Comparison of ENCODE assay signal across 21 cellular contexts in genomic region chr11:95833378-95833777, GRCh38. TPM values are rescaled to one million over a fixed set of nuclear protein-coding genes. Genes with fewer than 3 reads are reported as not detected.
DNase-seq lines count a peak whose midpoint lies in the region; ATAC-seq, FAIRE-seq and TF ChIP-seq lines count a peak whose summit lies in the region.
"Had no signal": no experiment of that assay in that cellular context is flagged by ENCODE, and none has a peak within 500 bp of the region (broad histone marks: within the 10 kb centered on the region; RNA-seq: fewer than 3 reads in every experiment).

No MANE protein-coding gene starts in this region.

- no peak overlapping the region for H3K23ac ChIP-seq in IMR-90 (ENCODE audit: low read depth, low read length)

- H2AK5ac ChIP-seq in IMR-90 (ENCODE audit: low read depth, low read length), result no peak overlapping the region; the same call in 1 of the 2 replicates

- no peaks in the 10 kb centered on the region for H3K27me3 Mint-ChIP-seq in activated CD8-positive, alpha-beta T cell treated with anti-CD3 and anti-CD28 coated beads, Interleukin-2, amount 10 ng/mL, durations not matched to agents 7 days and 5 days (ENCODE audit: low read depth)
- H3K27me3 Mint-ChIP-seq in activated CD8-positive, alpha-beta T cell treated with anti-CD3 and anti-CD28 coated beads for 36 hours, result no peaks in the 10 kb centered on the region
- no peaks in the 10 kb centered on the region for H3K27me3 Mint-ChIP-seq in astrocyte (ENCODE audit: low read depth, unreplicated experiment)
- H3K27me3 Mint-ChIP-seq: CD4-positive, alpha-beta memory T cell had no signal

- no peak for TF ChIP-seq CTCF in activated CD8-positive, alpha-beta T cell treated with anti-CD3 and anti-CD28 coated beads for 36 hours (IDR thresholded peaks at IDR 0.05)
- TF ChIP-seq CTCF in IMR-90 (conservative IDR thresholded peaks at IDR 0.05; ENCODE audit: low read depth, low read length) (no peak), astrocyte (IDR thresholded peaks at IDR 0.05; ENCODE audit: insufficient read depth, low read depth, low read length) (no peak)

- H3K27ac ChIP-seq in IMR-90 (ENCODE audit: insufficient read depth, low read length), result no peak overlapping the region
- peak overlapping the region; percentile 38 for H3K27ac ChIP-seq in astrocyte (ENCODE audit: low read depth, low read length)
- H3K27ac ChIP-seq: 22Rv1, A549, C4-2B had no signal

- no peak overlapping the region for H3K4me2 ChIP-seq in IMR-90 (ENCODE audit: low read depth, low read length)
- no peak overlapping the region for H3K4me2 ChIP-seq in astrocyte (ENCODE audit: low read length)
- H3K4me2 ChIP-seq: A549 had no signal

- no peak overlapping the region for H4K91ac ChIP-seq in IMR-90 (ENCODE audit: insufficient read depth, low read depth, low read length)

- H4K5ac ChIP-seq in IMR-90 (ENCODE audit: low read depth, low read length), result no peak overlapping the region

- CTCF ChIA-PET in activated CD8-positive, alpha-beta T cell treated with anti-CD3 and anti-CD28 coated beads, Interleukin-2, amount 10 ng/mL, durations not matched to agents 7 days and 5 days (lab: Charles Lee), result interaction anchor here (1.0 to 5.1 kb wide), 6 partner anchors 16 to 592 kb away, joined by 3 to 54 read pairs (median 3); partner anchors contain the start of gene MAML2
- CTCF ChIA-PET in activated CD8-positive, alpha-beta T cell treated with anti-CD3 and anti-CD28 coated beads for 36 hours (lab: Charles Lee), result interaction anchor here (0.8 to 5.1 kb wide), 5 partner anchors 12 to 567 kb away, joined by 3 to 34 read pairs (median 3); no protein-coding TSS in a partner anchor
- CTCF ChIA-PET in IMR-90 (lab: Yijun Ruan, JAX), result no interaction called here

- no peaks in the 10 kb centered on the region for H3K4me1 Mint-ChIP-seq in activated CD8-positive, alpha-beta T cell treated with anti-CD3 and anti-CD28 coated beads, Interleukin-2, amount 10 ng/mL, durations not matched to agents 7 days and 5 days (ENCODE audit: low read depth)
- peaks cover 11% of the 10 kb centered on the region for H3K4me1 Mint-ChIP-seq in activated CD8-positive, alpha-beta T cell treated with anti-CD3 and anti-CD28 coated beads for 36 hours (ENCODE audit: low read depth)
- H3K4me1 Mint-ChIP-seq in astrocyte (ENCODE audit: low read depth, unreplicated experiment), result peaks cover 33% of the 10 kb centered on the region
- peaks cover 6% of the 10 kb centered on the region for H3K4me1 Mint-ChIP-seq in stimulated activated effector memory CD8-positive, alpha-beta T cell treated with anti-CD3 and anti-CD28 coated beads, Interleukin-12 subunit alpha, Interleukin-12 subunit beta, amount 100 ng/mL, for 72 hours

- H2AFZ ChIP-seq in IMR-90 (replicated peaks; ENCODE audit: low read length, poor library complexity) (no peak overlapping the region), astrocyte (ENCODE audit: low read depth, low read length) (no peak overlapping the region)

- peak overlapping the region; percentile 92 for H2BK5ac ChIP-seq in IMR-90 (ENCODE audit: low read depth, low read length, poor library complexity, severe bottlenecking)

- H3K4me1 ChIP-seq in IMR-90 (ENCODE audit: control insufficient read depth, insufficient read depth, low read length), result peaks cover 16% of the 10 kb centered on the region
- peaks cover 38% of the 10 kb centered on the region for H3K4me1 ChIP-seq in astrocyte (ENCODE audit: insufficient read depth, low read length)

- WGBS in IMR-90 (ENCODE audit: extremely low coverage in 2 of 2, insufficient read length in 1 of 2), 2 experiments, result no CpG with 5 or more reads among the region's 1 CpG

- H3K4me3 ChIP-seq in IMR-90 (ENCODE audit: insufficient read depth, low read depth, low read length) (no peak overlapping the region), astrocyte (ENCODE audit: insufficient read depth, low read depth, low read length) (no peak overlapping the region)
- H3K4me3 ChIP-seq: A549 had no signal

- H3K36me3 ChIP-seq in IMR-90 (ENCODE audit: control insufficient read depth, insufficient read depth, low read length), result peaks cover 9% of the 10 kb centered on the region
- H3K36me3 ChIP-seq in astrocyte (ENCODE audit: insufficient read depth, low read length), result peaks cover 30% of the 10 kb centered on the region

- no peaks in the 10 kb centered on the region for H3K79me2 ChIP-seq in astrocyte (ENCODE audit: insufficient read depth, low read length)

- ATAC-seq in activated CD8-positive, alpha-beta T cell treated with anti-CD3 and anti-CD28 coated beads, Interleukin-2, amount 10 ng/mL, durations not matched to agents 7 days and 5 days, result no peak
- ATAC-seq in activated CD8-positive, alpha-beta T cell treated with anti-CD3 and anti-CD28 coated beads for 36 hours, result no peak
- ATAC-seq in IMR-90 (ENCODE audit: low read depth) (no peak), sciatic nerve (no peak)
- ATAC-seq in stimulated activated effector memory CD8-positive, alpha-beta T cell treated with anti-CD3 and anti-CD28 coated beads, Interleukin-12 subunit alpha, Interleukin-12 subunit beta, amount 100 ng/mL, for 72 hours, result no peak
- ATAC-seq: A549, HCT116 had no signal

- POLR2A ChIA-PET in activated CD8-positive, alpha-beta T cell treated with anti-CD3 and anti-CD28 coated beads, Interleukin-2, amount 10 ng/mL, durations not matched to agents 7 days and 5 days (lab: Charles Lee), result interaction anchor here (1.0 kb wide), 1 partner anchor 44 kb away, joined by 3 read pairs; the partner anchor contains the start of gene FAM76B
- POLR2A ChIA-PET in activated CD8-positive, alpha-beta T cell treated with anti-CD3 and anti-CD28 coated beads for 36 hours (lab: Charles Lee), result no interaction called here
- POLR2A ChIA-PET in IMR-90 (lab: Charles Lee; ENCODE audit: unreplicated experiment), result no interaction called here

- H4K20me1 ChIP-seq in IMR-90 (ENCODE audit: insufficient read depth, low read length) (peaks cover 3% of the 10 kb centered on the region; the same call in 1 of the 2 replicates), astrocyte (ENCODE audit: insufficient read depth, low read length) (no peaks in the 10 kb centered on the region)

- H3K14ac ChIP-seq in IMR-90 (replicated peaks; ENCODE audit: low read depth, low read length), result no peak overlapping the region

- H3K4ac ChIP-seq in IMR-90 (ENCODE audit: low read depth, low read length), result 0 out of 2 replicates have a peak overlapping the region, but pooled peaks have one; percentile 44

- H2AK9ac ChIP-seq in IMR-90 (replicated peaks; ENCODE audit: low read depth, low read length, poor library complexity), result no peak overlapping the region

- no peaks in the 10 kb centered on the region for H3K27me3 ChIP-seq in IMR-90 (ENCODE audit: control insufficient read depth, insufficient read depth, low read length)
- H3K27me3 ChIP-seq in astrocyte (ENCODE audit: insufficient read depth, low read length), result no peaks in the 10 kb centered on the region

- peak overlapping the region; percentile 53 for H3K27ac Mint-ChIP-seq in activated CD8-positive, alpha-beta T cell treated with anti-CD3 and anti-CD28 coated beads, Interleukin-2, amount 10 ng/mL, durations not matched to agents 7 days and 5 days
- H3K27ac Mint-ChIP-seq in activated CD8-positive, alpha-beta T cell treated with anti-CD3 and anti-CD28 coated beads for 36 hours, result no peak overlapping the region
- no peak overlapping the region for H3K27ac Mint-ChIP-seq in astrocyte (ENCODE audit: unreplicated experiment)
- peak overlapping the region; percentile 27 for H3K27ac Mint-ChIP-seq in stimulated activated effector memory CD8-positive, alpha-beta T cell treated with anti-CD3 and anti-CD28 coated beads, Interleukin-12 subunit alpha, Interleukin-12 subunit beta, amount 100 ng/mL, for 72 hours

- in situ Hi-C loops in IMR-90 (cut with MboI; ENCODE audit: low sequenced_read_pairs), result no loop called here

- peak overlapping the region; percentile 6; the same call in 1 of the 3 replicates for H2BK15ac ChIP-seq in IMR-90 (ENCODE audit: low read depth, low read length)

- H3K9me3 ChIP-seq in IMR-90 (ENCODE audit: control insufficient read depth, insufficient read depth, low read length) (no peaks in the 10 kb centered on the region), astrocyte (ENCODE audit: insufficient read depth, low read depth, low read length) (no peaks in the 10 kb centered on the region)
- H3K9me3 ChIP-seq: A549 had no signal

- no peak for TF ChIP-seq POLR2A in IMR-90 (IDR thresholded peaks at IDR 0.05; ENCODE audit: low read depth, low read length)

- H3K36me3 Mint-ChIP-seq in activated CD8-positive, alpha-beta T cell treated with anti-CD3 and anti-CD28 coated beads, Interleukin-2, amount 10 ng/mL, durations not matched to agents 7 days and 5 days (ENCODE audit: low read depth), result peaks cover 53% of the 10 kb centered on the region
- H3K36me3 Mint-ChIP-seq in activated CD8-positive, alpha-beta T cell treated with anti-CD3 and anti-CD28 coated beads for 36 hours (ENCODE audit: low read depth), result peaks cover 44% of the 10 kb centered on the region
- H3K36me3 Mint-ChIP-seq in astrocyte (ENCODE audit: low read depth, unreplicated experiment), result peaks cover 9% of the 10 kb centered on the region
- H3K36me3 Mint-ChIP-seq in stimulated activated effector memory CD8-positive, alpha-beta T cell treated with anti-CD3 and anti-CD28 coated beads, Interleukin-12 subunit alpha, Interleukin-12 subunit beta, amount 100 ng/mL, for 72 hours, result peaks cover 100% of the 10 kb centered on the region

- H2BK20ac ChIP-seq in IMR-90 (ENCODE audit: low read depth, low read length), result peak overlapping the region; percentile 49; the same call in 1 of the 2 replicates

- no peak for FAIRE-seq in astrocyte (lab: Jason Lieb, UNC)
- FAIRE-seq: A549, GM12892, GM18507 had no signal

- no peak for DNase-seq in activated CD8-positive, alpha-beta T cell treated with anti-CD3 and anti-CD28 coated beads, Interleukin-2, amount 10 ng/mL, durations not matched to agents 7 days and 5 days
- no peak for DNase-seq in activated CD8-positive, alpha-beta T cell treated with anti-CD3 and anti-CD28 coated beads for 36 hours
- DNase-seq in IMR-90 (no peak), astrocyte (ENCODE audit: low read depth) (no peak), kidney glomerular epithelial cell (lab: John Stamatoyannopoulos, UW) (no peak), sciatic nerve (ENCODE audit: low spot score) (no peak)
- no peak for DNase-seq in stimulated activated effector memory CD8-positive, alpha-beta T cell treated with anti-CD3 and anti-CD28 coated beads, Interleukin-12 subunit alpha, Interleukin-12 subunit beta, amount 100 ng/mL, for 72 hours (ENCODE audit: low spot score in 2 of 2)
- DNase-seq: AML-193; CD4-positive, alpha-beta memory T cell; DMS153; DMS79; GDM1; GOT3; H7 had no signal

- intact Hi-C loops in activated CD8-positive, alpha-beta T cell treated with anti-CD3 and anti-CD28 coated beads for 36 hours (cut with micrococcal nuclease), result loop anchor here (10.0 kb wide), 1 partner anchor 561 kb away; the partner anchor contains the start of gene JRKL
- intact Hi-C loops in IMR-90 (cut with micrococcal nuclease), result loop anchor here (2.0 to 5.0 kb wide), 2 partner anchors 43 to 404 kb away; partner anchors contain the start of gene CEP57
- intact Hi-C loops in sciatic nerve (cut with DNase I), result no loop called here

- H3K4me3 Mint-ChIP-seq in activated CD8-positive, alpha-beta T cell treated with anti-CD3 and anti-CD28 coated beads, Interleukin-2, amount 10 ng/mL, durations not matched to agents 7 days and 5 days, result no peak overlapping the region
- no peak overlapping the region for H3K4me3 Mint-ChIP-seq in activated CD8-positive, alpha-beta T cell treated with anti-CD3 and anti-CD28 coated beads for 36 hours
- no peak overlapping the region for H3K4me3 Mint-ChIP-seq in astrocyte (ENCODE audit: unreplicated experiment)
- no peak overlapping the region for H3K4me3 Mint-ChIP-seq in stimulated activated effector memory CD8-positive, alpha-beta T cell treated with anti-CD3 and anti-CD28 coated beads, Interleukin-12 subunit alpha, Interleukin-12 subunit beta, amount 100 ng/mL, for 72 hours
- H3K4me3 Mint-ChIP-seq: CD4-positive, alpha-beta memory T cell had no signal

- dilution Hi-C loops in IMR-90 (cut with HindIII; ENCODE audit: low sequenced_read_pairs, unreplicated experiment), result no loop called here

- H3K9me3 Mint-ChIP-seq in activated CD8-positive, alpha-beta T cell treated with anti-CD3 and anti-CD28 coated beads, Interleukin-2, amount 10 ng/mL, durations not matched to agents 7 days and 5 days (ENCODE audit: insufficient read depth), result no peaks in the 10 kb centered on the region
- no peaks in the 10 kb centered on the region for H3K9me3 Mint-ChIP-seq in activated CD8-positive, alpha-beta T cell treated with anti-CD3 and anti-CD28 coated beads for 36 hours
- H3K9me3 Mint-ChIP-seq in astrocyte (ENCODE audit: unreplicated experiment), result no peaks in the 10 kb centered on the region
- H3K9me3 Mint-ChIP-seq in stimulated activated effector memory CD8-positive, alpha-beta T cell treated with anti-CD3 and anti-CD28 coated beads, Interleukin-12 subunit alpha, Interleukin-12 subunit beta, amount 100 ng/mL, for 72 hours, result no peaks in the 10 kb centered on the region
- H3K9me3 Mint-ChIP-seq: CD4-positive, alpha-beta memory T cell; HFFc6 had no signal

- H2BK120ac ChIP-seq in IMR-90 (ENCODE audit: low read depth, low read length), result peak overlapping the region; percentile 56; the same call in 1 of the 2 replicates

- TF ChIP-seq RAD21 in IMR-90 (IDR thresholded peaks at IDR 0.05; ENCODE audit: low read length), result no peak

- H4K8ac ChIP-seq in IMR-90 (ENCODE audit: low read depth in 2 of 2, low read length in 2 of 2), result peak overlapping the region in 1 of 2 experiments; percentile 61; a peak in 1 of 4 replicates

- H3K9me1 ChIP-seq in IMR-90 (ENCODE audit: insufficient read depth, low read length), result peaks cover 3% of the 10 kb centered on the region

- no TSS peak for BruUV-seq in IMR-90 (replicated peaks; lab: Mats Ljungman, UMichigan)

- H3K79me1 ChIP-seq in IMR-90 (ENCODE audit: low read depth in 1 of 2, low read length in 2 of 2), result peaks cover 2 to 7% of the 10 kb centered on the region in 2 experiments; a peak in 1 of 4 replicates

- H3K9ac ChIP-seq in IMR-90 (ENCODE audit: low read depth, low read length), result no peak overlapping the region
- H3K9ac ChIP-seq in astrocyte (ENCODE audit: low read length), result no peak overlapping the region

- H3K56ac ChIP-seq in IMR-90 (ENCODE audit: extremely low read depth, insufficient read depth, low read length), result no peak overlapping the region

- H3K18ac ChIP-seq in IMR-90 (ENCODE audit: low read depth, low read length), result peak overlapping the region; percentile 5; the same call in 1 of the 2 replicates

RNA-seq across cellular contexts. Expression of gene CEP57, which starts 43.1 kb away (rescaled TPM):
- 10 to 100 TPM; 85.4 to 86.6 TPM for total RNA-seq in activated CD8-positive, alpha-beta T cell treated with anti-CD3 and anti-CD28 coated beads, Interleukin-2, amount 10 ng/mL, durations not matched to agents 7 days and 5 days
- total RNA-seq in activated CD8-positive, alpha-beta T cell treated with anti-CD3 and anti-CD28 coated beads for 36 hours, result 100 to 1,000 TPM; 123 to 124 TPM
- total RNA-seq in IMR-90 (2012; rRNA removed) (30.5 and 38.0 TPM in 2 replicates), astrocyte (23.4 and 23.5 TPM in 2 replicates), sciatic nerve (48.1 TPM)
- polyA plus RNA-seq in IMR-90 (2012; rRNA removed), result 12.4 and 14.5 TPM in 2 replicates
- 5.0 and 8.5 TPM in 2 replicates for polyA plus RNA-seq in IMR-90 (2012; cell fraction: cytosol; rRNA removed)
- polyA plus RNA-seq in IMR-90 (2012; cell fraction: nucleus; rRNA removed; ENCODE audit: low replicate concordance), result 11.7 and 29.8 TPM in 2 replicates

RNA-seq across cellular contexts. Expression of gene FAM76B, which starts 43.8 kb away (rescaled TPM):
- 10 to 100 TPM; 42.1 to 43.7 TPM for total RNA-seq in activated CD8-positive, alpha-beta T cell treated with anti-CD3 and anti-CD28 coated beads, Interleukin-2, amount 10 ng/mL, durations not matched to agents 7 days and 5 days
- 10 to 100 TPM; 45.3 to 46.0 TPM for total RNA-seq in activated CD8-positive, alpha-beta T cell treated with anti-CD3 and anti-CD28 coated beads for 36 hours
- total RNA-seq in IMR-90 (2012; rRNA removed) (14.3 and 15.8 TPM in 2 replicates), astrocyte (19.7 and 26.1 TPM in 2 replicates), sciatic nerve (45.6 TPM)
- polyA plus RNA-seq in IMR-90 (2012; rRNA removed), result 9.8 and 12.7 TPM in 2 replicates
- polyA plus RNA-seq in IMR-90 (2012; cell fraction: cytosol; rRNA removed), result 1.8 TPM in 2 replicates
- 18.1 and 77.4 TPM in 2 replicates for polyA plus RNA-seq in IMR-90 (2012; cell fraction: nucleus; rRNA removed; ENCODE audit: low replicate concordance)

Comparison
In these comparisons a context has a peak if more than half of its experiments do, and no peak if none do; other contexts are left out.
1. H3K27ac Mint-ChIP-seq: peak in activated CD8-positive, alpha-beta T cell treated with anti-CD3 and anti-CD28 coated beads, Interleukin-2, amount 10 ng/mL, durations not matched to agents 7 days and 5 days (single experiment) and stimulated activated effector memory CD8-positive, alpha-beta T cell treated with anti-CD3 and anti-CD28 coated beads, Interleukin-12 subunit alpha, Interleukin-12 subunit beta, amount 100 ng/mL, for 72 hours (single experiment); none in activated CD8-positive, alpha-beta T cell treated with anti-CD3 and anti-CD28 coated beads for 36 hours (single experiment) and astrocyte (single experiment).